Comparison of ENCODE assay signal across 8 cellular contexts in the genomic region with DNA sequence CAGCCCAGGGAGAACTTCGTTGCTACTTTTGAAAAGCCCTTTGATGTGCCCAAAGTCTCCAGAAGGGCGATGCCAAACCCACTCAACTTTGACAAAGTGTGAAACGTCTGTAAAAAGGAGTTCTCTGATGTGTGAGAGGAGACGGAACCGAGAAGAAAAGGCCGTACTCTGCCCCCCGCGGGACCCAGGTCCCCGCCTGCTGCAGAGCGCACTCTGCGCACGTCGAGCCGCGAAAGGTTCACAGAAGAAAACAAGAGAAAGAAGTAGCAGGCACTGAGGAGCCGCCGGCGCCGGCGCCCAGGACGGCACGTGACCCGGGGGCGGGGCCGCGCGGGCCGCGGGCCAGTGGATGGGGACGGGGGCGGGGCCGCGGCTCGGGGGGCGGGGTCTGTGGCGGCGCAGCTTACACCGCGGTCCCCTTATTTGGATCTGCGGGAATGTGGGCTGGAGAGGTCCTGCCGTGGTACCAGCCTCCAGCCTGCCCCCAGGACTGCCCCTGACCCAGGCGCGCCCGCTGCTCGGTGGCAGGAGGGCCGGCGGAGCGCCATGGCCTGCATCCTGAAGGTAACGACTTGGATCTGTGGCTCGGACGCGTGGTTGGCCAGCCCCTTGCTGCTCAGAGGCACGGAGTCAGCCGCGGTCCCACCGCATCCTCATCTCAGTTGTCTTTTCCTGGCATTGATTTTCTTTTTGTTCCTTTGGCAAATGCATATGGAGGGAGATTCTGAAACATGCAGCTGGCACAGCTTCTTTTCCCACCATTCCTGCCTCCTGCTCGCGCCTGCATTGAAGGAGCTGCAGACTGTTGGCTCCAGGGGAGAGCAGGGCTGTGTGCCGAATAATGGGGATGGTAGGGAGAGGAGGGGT. TPM values are rescaled to one million over a fixed set of nuclear protein-coding genes. Genes with fewer than 3 reads are reported as not detected.
A peak's percentile ranks its signal among the peaks of the same experiment; 100 is the strongest.
DNase-seq lines count a peak whose midpoint lies in the region; ATAC-seq and FAIRE-seq lines count a peak whose summit lies in the region.

Gene ST6GALNAC3, plus strand, starts transcription at position 426 of the 867 bp plus-strand sequence.

- H3K27ac ChIP-seq in BLaER1 treated with 17β-estradiol and CSF1 and Interleukin-3, amounts not matched to agents 10 nM and 100 nM, result peak within 1 kb of the TSS; percentile 63 to 91 (median 83); a peak in 21 of 22 replicates
- H3K27ac ChIP-seq in neuronal stem cell (replicated peaks; ENCODE audit: low read length), result no peak within 1 kb of the TSS
- peak within 1 kb of the TSS; percentile 62 for H3K27ac ChIP-seq in stomach smooth muscle (ENCODE audit: low read length)

- H2BK5ac ChIP-seq in neuronal stem cell (ENCODE audit: low read length), result peak within 1 kb of the TSS; percentile 32

- H3K9ac ChIP-seq in BLaER1 treated with 17β-estradiol and CSF1 and Interleukin-3, amounts not matched to agents 10 nM and 100 nM, result peak within 1 kb of the TSS; percentile 68 to 88 (median 84)
- H3K9ac ChIP-seq in neuronal stem cell (ENCODE audit: low read depth, low read length, poor library complexity) (peak within 1 kb of the TSS; percentile 94), stomach smooth muscle (ENCODE audit: low read length in 2 of 2) (peak within 1 kb of the TSS; percentile 68 to 77)

- H3K18ac ChIP-seq in neuronal stem cell (ENCODE audit: low read length), result peak within 1 kb of the TSS; percentile 84

- WGBS in neuronal stem cell (ENCODE audit: extremely low coverage in 2 of 2, insufficient read length in 2 of 2, insufficient replicate concordance in 1 of 2), 2 donors, result no CpG with 5 or more reads among the region's 59 CpGs

- peaks cover 0 to 2% (median 0%) of the 10 kb centered on the region in 11 experiments; a peak in 3 of 22 replicates for H4K20me1 ChIP-seq in BLaER1 treated with 17β-estradiol and CSF1 and Interleukin-3, amounts not matched to agents 10 nM and 100 nM

- H3K4me1 ChIP-seq in BLaER1 treated with 17β-estradiol and CSF1 and Interleukin-3, amounts not matched to agents 10 nM and 100 nM, result peaks cover 42 to 84% (median 60%) of the 10 kb centered on the region in 10 experiments
- H3K4me1 ChIP-seq in neuronal stem cell (ENCODE audit: control insufficient read depth in 2 of 2, insufficient read depth in 1 of 2, low read depth in 1 of 2, low read length in 2 of 2) (peaks cover 0 to 6% of the 10 kb centered on the region in 2 donors), stomach smooth muscle (ENCODE audit: control insufficient read depth, insufficient read depth, low read length) (peaks cover 14% of the 10 kb centered on the region)

- H3K36me3 ChIP-seq in BLaER1 treated with 17β-estradiol and CSF1 and Interleukin-3, amounts not matched to agents 10 nM and 100 nM, result no peaks in the 10 kb centered on the region
- H3K36me3 ChIP-seq in neuronal stem cell (replicated peaks in 1 of 2; ENCODE audit: control insufficient read depth in 2 of 2, insufficient read depth in 2 of 2, low read length in 2 of 2) (no peaks in the 10 kb centered on the region), stomach smooth muscle (ENCODE audit: control insufficient read depth in 2 of 2, insufficient read depth in 2 of 2, low read length in 2 of 2) (no peaks in the 10 kb centered on the region)

- ATAC-seq in GM19372 (IDR thresholded peaks at IDR 0.05; ENCODE audit: low read depth, unreplicated experiment) (peak; percentile 86), HG03460 (IDR thresholded peaks at IDR 0.05; ENCODE audit: unreplicated experiment) (peak; percentile 83)

- peak within 1 kb of the TSS; percentile 40 for H2BK15ac ChIP-seq in neuronal stem cell (ENCODE audit: low read length)

- H3K14ac ChIP-seq in neuronal stem cell (ENCODE audit: low read length), result peak within 1 kb of the TSS; percentile 3

- H3K4ac ChIP-seq in neuronal stem cell (ENCODE audit: low read length), result no peak within 1 kb of the TSS

- FAIRE-seq in frontal cortex (lab: Jason Lieb, UNC), result no peak

- peak; percentile 70 for DNase-seq in RPMI7951 (ENCODE audit: low read depth)
- peak; percentile 72 for DNase-seq in activated naive CD4-positive, alpha-beta T cell treated with Interleukin-2 at 50 U/mL for 16 hours
- DNase-seq in frontal cortex (ENCODE audit: low spot score in 2 of 2), result peak; percentile 84 to 86
- DNase-seq in neuronal stem cell (ENCODE audit: low spot score), result peak; percentile 75

- H3K79me1 ChIP-seq in neuronal stem cell (ENCODE audit: low read depth, low read length), result no peaks in the 10 kb centered on the region

- peak within 1 kb of the TSS; percentile 91 to 99 (median 96) for H3K4me2 ChIP-seq in BLaER1 treated with 17β-estradiol and CSF1 and Interleukin-3, amounts not matched to agents 10 nM and 100 nM
- H3K4me2 ChIP-seq in neuronal stem cell (ENCODE audit: insufficient read depth, low read length, poor library complexity, severe bottlenecking), result peak within 1 kb of the TSS; percentile 99

- no peak within 1 kb of the TSS for H2BK120ac ChIP-seq in neuronal stem cell (ENCODE audit: low read depth, low read length)

- H4K8ac ChIP-seq in neuronal stem cell (ENCODE audit: low read depth, low read length), result no peak within 1 kb of the TSS

- no peak within 1 kb of the TSS for H2BK12ac ChIP-seq in neuronal stem cell (ENCODE audit: low read length)

- peaks cover 0 to 6% (median 0%) of the 10 kb centered on the region in 11 experiments; a peak in 1 of 22 replicates for H3K27me3 ChIP-seq in BLaER1 treated with 17β-estradiol and CSF1 and Interleukin-3, amounts not matched to agents 10 nM and 100 nM
- H3K27me3 ChIP-seq in neuronal stem cell (ENCODE audit: control insufficient read depth in 3 of 3, insufficient read depth in 3 of 3, low read depth in 1 of 3, low read length in 3 of 3) (no peaks in the 10 kb centered on the region), stomach smooth muscle (ENCODE audit: control insufficient read depth in 1 of 2, insufficient read depth in 2 of 2, low read length in 2 of 2) (no peaks in the 10 kb centered on the region)

- peak within 1 kb of the TSS; percentile 57 to 80 (median 75) for H3K4me3 ChIP-seq in BLaER1 treated with 17β-estradiol and CSF1 and Interleukin-3, amounts not matched to agents 10 nM and 100 nM
- H3K4me3 ChIP-seq in neuronal stem cell (ENCODE audit: low read length in 2 of 2) (peak within 1 kb of the TSS; percentile 80 to 92), stomach smooth muscle (ENCODE audit: low read length in 2 of 2) (peak within 1 kb of the TSS; percentile 90 to 95)

- H3K9me3 ChIP-seq in BLaER1 treated with 17β-estradiol and CSF1 and Interleukin-3, amounts not matched to agents 10 nM and 100 nM (replicated peaks in 1 of 11), result peaks cover 0 to 8% (median 0%) of the 10 kb centered on the region in 11 experiments; a peak in 1 of 22 replicates
- H3K9me3 ChIP-seq in neuronal stem cell (replicated peaks in 1 of 2; ENCODE audit: control insufficient read depth in 2 of 2, insufficient read depth in 1 of 2, low read depth in 1 of 2, low read length in 2 of 2) (no peaks in the 10 kb centered on the region), stomach smooth muscle (ENCODE audit: control insufficient read depth in 2 of 2, low read length in 2 of 2) (no peaks in the 10 kb centered on the region)

- H2AK5ac ChIP-seq in neuronal stem cell (ENCODE audit: low read depth, low read length), result no peak within 1 kb of the TSS

- no peak within 1 kb of the TSS for H4K91ac ChIP-seq in neuronal stem cell (ENCODE audit: low read depth, low read length, poor library complexity)

- H3K23ac ChIP-seq in neuronal stem cell (ENCODE audit: low read depth, low read length, poor library complexity), result peak within 1 kb of the TSS; percentile 6

- peak within 1 kb of the TSS; percentile 96 for H2AFZ ChIP-seq in neuronal stem cell (ENCODE audit: low read length)

RNA-seq across cellular contexts. Expression of gene ST6GALNAC3, which starts in this region (rescaled TPM):
- total RNA-seq in RPMI7951 (2014; rRNA removed; shearing (Covaris generic)), result 0.48 and 0.49 TPM in 2 replicates
- total RNA-seq in frontal cortex, result 14.3 TPM
- polyA plus RNA-seq in neuronal stem cell (2013, experiment 1 of 2), result 9.0 TPM
- polyA plus RNA-seq in neuronal stem cell (2013, experiment 2 of 2), result 9.5 TPM

Comparison
In these comparisons a context has a peak if more than half of its experiments do, and no peak if none do; other contexts are left out.
1. RNA of gene ST6GALNAC3 (total RNA-seq): 14.3 TPM in frontal cortex (single experiment); 0.48 to 0.49 TPM in RPMI7951; every median in the first group is over 10 times any median in the second.
2. Peak in DNase-seq in RPMI7951; RNA of the gene not detected or under 1 TPM.
3. Peak in every context shown above with its lines, with median percentiles within 50 percentile points of each other: H3K4me3 ChIP-seq, H3K9ac ChIP-seq and DNase-seq.